In the genomic region with DNA sequence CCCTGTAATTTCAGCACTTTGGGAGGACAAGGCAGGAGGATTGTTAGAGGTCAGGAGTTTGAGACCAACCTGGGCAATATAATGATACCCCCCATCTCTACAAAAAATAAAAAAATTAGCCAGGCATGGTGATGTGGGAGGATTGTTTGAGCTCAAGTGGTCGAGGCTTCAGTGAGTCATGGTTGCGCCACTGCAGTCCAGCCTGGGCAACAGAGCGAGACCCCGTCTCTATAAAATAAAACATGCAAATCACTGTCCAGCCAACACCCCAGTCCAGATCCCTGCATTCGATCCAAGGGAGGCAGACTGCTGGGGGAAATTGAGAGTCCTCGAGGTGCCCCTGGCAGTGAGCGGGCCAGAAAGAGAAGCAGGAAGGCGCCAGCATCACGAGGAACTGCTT, we compare ENCODE assay signal across 20 cellular contexts. TPM values are rescaled to one million over a fixed set of nuclear protein-coding genes. Genes with fewer than 3 reads are reported as not detected.
A peak's percentile ranks its signal among the peaks of the same experiment; 100 is the strongest.
DNase-seq lines count a peak whose midpoint lies in the region; ATAC-seq and TF ChIP-seq lines count a peak whose summit lies in the region.
"Had no signal": no experiment of that assay in that cellular context is flagged by ENCODE, and none has a peak within 500 bp of the region (broad histone marks: within the 10 kb centered on the region; RNA-seq: fewer than 3 reads in every experiment).

No MANE protein-coding gene starts in this region.

- no peaks in the 10 kb centered on the region for H3K9me3 Mint-ChIP-seq in activated CD8-positive, alpha-beta T cell treated with anti-CD3 and anti-CD28 coated beads for 36 hours
- H3K9me3 Mint-ChIP-seq in activated CD8-positive, alpha-beta T cell treated with anti-CD3 and anti-CD28 coated beads, Interleukin-2, amount 10 ng/mL, durations not matched to agents 7 days and 5 days (ENCODE audit: insufficient read depth), result no peaks in the 10 kb centered on the region
- H3K9me3 Mint-ChIP-seq in GM23338 (no peaks in the 10 kb centered on the region), endothelial cell (ENCODE audit: unreplicated experiment) (no peaks in the 10 kb centered on the region)
- no peaks in the 10 kb centered on the region for H3K9me3 Mint-ChIP-seq in stimulated activated naive B cell treated with anti-CD40 and anti-IgM and Interleukin-4, amounts not matched to agents 10 μg/mL and 1 μg/mL and 100 μg/mL, for 72 hours
- H3K9me3 Mint-ChIP-seq: CD14-positive monocyte, IgD-negative memory B cell had no signal

- no peak for DNase-seq in activated CD8-positive, alpha-beta T cell treated with anti-CD3 and anti-CD28 coated beads for 36 hours
- DNase-seq in activated CD8-positive, alpha-beta T cell treated with anti-CD3 and anti-CD28 coated beads, Interleukin-2, amount 10 ng/mL, durations not matched to agents 7 days and 5 days, result no peak
- DNase-seq in GM23338 (ENCODE audit: low spot score) (no peak), endothelial cell (ENCODE audit: low spot score) (no peak), NCI-H2107 (lab: John Stamatoyannopoulos, UW) (no peak), mucosa of gallbladder (ENCODE audit: low spot score) (no peak)
- DNase-seq in stimulated activated naive B cell treated with anti-CD40 and anti-IgM and Interleukin-4, amounts not matched to agents 10 μg/mL and 1 μg/mL and 100 μg/mL, for 72 hours, result no peak
- DNase-seq: DMS79, GM23248, NCI-H1417, NCI-H2029, NCI-H2171 treated with DMSO at 0.1 percent for 48 hours, NCI-H446 treated with DMSO at 0.1 percent for 48 hours, NCI-H748 treated with DMSO at 0.1 percent for 48 hours, PC-9 had no signal

- peaks cover 4% of the 10 kb centered on the region; the same call in 1 of the 2 replicates for H3K4me1 ChIP-seq in GM23338 (ENCODE audit: insufficient read depth)

- H3F3A ChIP-seq in GM23338 (replicated peaks; ENCODE audit: low read depth), result peaks cover 29% of the 10 kb centered on the region

- H3K36me3 ChIP-seq in GM23338 (ENCODE audit: insufficient read depth), result peaks cover 40% of the 10 kb centered on the region

- peaks cover 18% of the 10 kb centered on the region for H3K4me1 Mint-ChIP-seq in activated CD8-positive, alpha-beta T cell treated with anti-CD3 and anti-CD28 coated beads for 36 hours (ENCODE audit: low read depth)
- H3K4me1 Mint-ChIP-seq in activated CD8-positive, alpha-beta T cell treated with anti-CD3 and anti-CD28 coated beads, Interleukin-2, amount 10 ng/mL, durations not matched to agents 7 days and 5 days (ENCODE audit: low read depth), result peaks cover 28% of the 10 kb centered on the region
- H3K4me1 Mint-ChIP-seq in GM23338 (peaks cover 13% of the 10 kb centered on the region), endothelial cell (ENCODE audit: unreplicated experiment) (peaks cover 9% of the 10 kb centered on the region)
- H3K4me1 Mint-ChIP-seq in stimulated activated naive B cell treated with anti-CD40 and anti-IgM and Interleukin-4, amounts not matched to agents 10 μg/mL and 1 μg/mL and 100 μg/mL, for 72 hours, result peaks cover 14 to 36% of the 10 kb centered on the region in 2 donors

- H3K4me2 ChIP-seq in GM23338, result no peak overlapping the region
- H3K4me2 ChIP-seq: PC-9 had no signal

- H3K9me2 ChIP-seq in GM23338 (ENCODE audit: insufficient read depth), result no peaks in the 10 kb centered on the region

- peak overlapping the region; percentile 63 for H3K27ac Mint-ChIP-seq in activated CD8-positive, alpha-beta T cell treated with anti-CD3 and anti-CD28 coated beads for 36 hours
- H3K27ac Mint-ChIP-seq in activated CD8-positive, alpha-beta T cell treated with anti-CD3 and anti-CD28 coated beads, Interleukin-2, amount 10 ng/mL, durations not matched to agents 7 days and 5 days, result no peak overlapping the region
- H3K27ac Mint-ChIP-seq in GM23338 (no peak overlapping the region), endothelial cell (ENCODE audit: unreplicated experiment) (peak overlapping the region; percentile 24)
- peak overlapping the region; percentile 31 for H3K27ac Mint-ChIP-seq in stimulated activated naive B cell treated with anti-CD40 and anti-IgM and Interleukin-4, amounts not matched to agents 10 μg/mL and 1 μg/mL and 100 μg/mL, for 72 hours

- no peaks in the 10 kb centered on the region for H3K27me3 ChIP-seq in GM23338 (ENCODE audit: insufficient read depth)

- ATAC-seq in activated CD8-positive, alpha-beta T cell treated with anti-CD3 and anti-CD28 coated beads for 36 hours, result no peak
- no peak for ATAC-seq in activated CD8-positive, alpha-beta T cell treated with anti-CD3 and anti-CD28 coated beads, Interleukin-2, amount 10 ng/mL, durations not matched to agents 7 days and 5 days
- ATAC-seq in GM23338 (no peak), GM19397 (IDR thresholded peaks at IDR 0.05; ENCODE audit: unreplicated experiment) (no peak)
- no peak for ATAC-seq in stimulated activated naive B cell treated with anti-CD40 and anti-IgM and Interleukin-4, amounts not matched to agents 10 μg/mL and 1 μg/mL and 100 μg/mL, for 72 hours (replicated peaks)
- ATAC-seq: HCT116 had no signal

- no peaks in the 10 kb centered on the region for H3K79me2 ChIP-seq in GM23338 (replicated peaks; ENCODE audit: insufficient read depth)

- no peak overlapping the region for H2AFZ ChIP-seq in GM23338
- H2AFZ ChIP-seq: GM23248, PC-9 had no signal

- H3K27ac ChIP-seq in GM23338 (ENCODE audit: low read depth), result 0 out of 2 replicates have a peak overlapping the region, but pooled peaks have one; percentile 50
- H3K27ac ChIP-seq: GM23248, PC-9 had no signal

- CTCF ChIA-PET in activated CD8-positive, alpha-beta T cell treated with anti-CD3 and anti-CD28 coated beads for 36 hours (lab: Charles Lee), result interaction anchor here (0.7 to 1.5 kb wide), 2 partner anchors 13 to 14 kb away, joined by 3 to 5 read pairs; no protein-coding TSS in a partner anchor
- CTCF ChIA-PET in activated CD8-positive, alpha-beta T cell treated with anti-CD3 and anti-CD28 coated beads, Interleukin-2, amount 10 ng/mL, durations not matched to agents 7 days and 5 days (lab: Charles Lee), result interaction anchor here (1.0 to 1.3 kb wide), 2 partner anchors 14 to 113 kb away, joined by 3 to 8 read pairs; no protein-coding TSS in a partner anchor

- no peak for TF ChIP-seq CTCF in activated CD8-positive, alpha-beta T cell treated with anti-CD3 and anti-CD28 coated beads for 36 hours (IDR thresholded peaks at IDR 0.05)
- no peak for TF ChIP-seq CTCF in GM23338 (conservative IDR thresholded peaks at IDR 0.05; ENCODE audit: low read depth in 2 of 2)
- no peak for TF ChIP-seq CTCF in endothelial cell (IDR thresholded peaks at IDR 0.05; ENCODE audit: unreplicated experiment)

- intact Hi-C loops in activated CD8-positive, alpha-beta T cell treated with anti-CD3 and anti-CD28 coated beads for 36 hours (cut with micrococcal nuclease), result no loop called here

- H3K4me3 Mint-ChIP-seq in activated CD8-positive, alpha-beta T cell treated with anti-CD3 and anti-CD28 coated beads for 36 hours, result no peak overlapping the region
- no peak overlapping the region for H3K4me3 Mint-ChIP-seq in activated CD8-positive, alpha-beta T cell treated with anti-CD3 and anti-CD28 coated beads, Interleukin-2, amount 10 ng/mL, durations not matched to agents 7 days and 5 days
- H3K4me3 Mint-ChIP-seq in GM23338 (no peak overlapping the region; the same call in 2 of the 3 replicates), endothelial cell (ENCODE audit: unreplicated experiment) (peak overlapping the region; percentile 33)
- no peak overlapping the region for H3K4me3 Mint-ChIP-seq in stimulated activated naive B cell treated with anti-CD40 and anti-IgM and Interleukin-4, amounts not matched to agents 10 μg/mL and 1 μg/mL and 100 μg/mL, for 72 hours
- H3K4me3 Mint-ChIP-seq: CD14-positive monocyte had no signal

- peaks cover 4% of the 10 kb centered on the region for H3K36me3 Mint-ChIP-seq in activated CD8-positive, alpha-beta T cell treated with anti-CD3 and anti-CD28 coated beads for 36 hours (ENCODE audit: low read depth)
- peaks cover 56% of the 10 kb centered on the region for H3K36me3 Mint-ChIP-seq in activated CD8-positive, alpha-beta T cell treated with anti-CD3 and anti-CD28 coated beads, Interleukin-2, amount 10 ng/mL, durations not matched to agents 7 days and 5 days (ENCODE audit: low read depth)
- H3K36me3 Mint-ChIP-seq in GM23338 (ENCODE audit: low read depth) (peaks cover 68% of the 10 kb centered on the region), endothelial cell (ENCODE audit: low read depth, unreplicated experiment) (peaks cover 43% of the 10 kb centered on the region)
- peaks cover 34 to 50% of the 10 kb centered on the region in 2 donors for H3K36me3 Mint-ChIP-seq in stimulated activated naive B cell treated with anti-CD40 and anti-IgM and Interleukin-4, amounts not matched to agents 10 μg/mL and 1 μg/mL and 100 μg/mL, for 72 hours
- H3K36me3 Mint-ChIP-seq: IgD-negative memory B cell had no signal

- no peaks in the 10 kb centered on the region for H3K27me3 Mint-ChIP-seq in activated CD8-positive, alpha-beta T cell treated with anti-CD3 and anti-CD28 coated beads for 36 hours
- H3K27me3 Mint-ChIP-seq in activated CD8-positive, alpha-beta T cell treated with anti-CD3 and anti-CD28 coated beads, Interleukin-2, amount 10 ng/mL, durations not matched to agents 7 days and 5 days (ENCODE audit: low read depth), result no peaks in the 10 kb centered on the region
- H3K27me3 Mint-ChIP-seq in GM23338 (ENCODE audit: insufficient read depth, low read depth, poor library complexity) (peaks cover 25% of the 10 kb centered on the region), endothelial cell (ENCODE audit: unreplicated experiment) (peaks cover 39% of the 10 kb centered on the region)
- H3K27me3 Mint-ChIP-seq in stimulated activated naive B cell treated with anti-CD40 and anti-IgM and Interleukin-4, amounts not matched to agents 10 μg/mL and 1 μg/mL and 100 μg/mL, for 72 hours, result no peaks in the 10 kb centered on the region
- H3K27me3 Mint-ChIP-seq: IgD-negative memory B cell had no signal

- POLR2A ChIA-PET in activated CD8-positive, alpha-beta T cell treated with anti-CD3 and anti-CD28 coated beads for 36 hours (lab: Charles Lee), result interaction anchor here (2.2 kb wide), 1 partner anchor 27 kb away, joined by 9 read pairs; no protein-coding TSS in a partner anchor
- POLR2A ChIA-PET in activated CD8-positive, alpha-beta T cell treated with anti-CD3 and anti-CD28 coated beads, Interleukin-2, amount 10 ng/mL, durations not matched to agents 7 days and 5 days (lab: Charles Lee), result interaction anchor here (1.2 kb wide), 1 partner anchor 143 kb away, joined by 3 read pairs; the partner anchor contains the start of genes RPL18 and SPHK2

- H4K20me1 ChIP-seq in GM23338 (replicated peaks; ENCODE audit: insufficient read depth), result peaks cover 14% of the 10 kb centered on the region

- no peak overlapping the region for H3K4me3 ChIP-seq in GM23338
- H3K4me3 ChIP-seq: GM23248, PC-9 had no signal

RNA-seq across cellular contexts. Expression of gene CYTH2, which starts 7.0 kb away (rescaled TPM):
- 10 to 100 TPM; 23.8 to 24.5 TPM for total RNA-seq in activated CD8-positive, alpha-beta T cell treated with anti-CD3 and anti-CD28 coated beads for 36 hours
- total RNA-seq in activated CD8-positive, alpha-beta T cell treated with anti-CD3 and anti-CD28 coated beads, Interleukin-2, amount 10 ng/mL, durations not matched to agents 7 days and 5 days, result 10 to 100 TPM; 48.3 to 50.3 TPM
- 42.6 and 60.4 TPM in 2 replicates for total RNA-seq in GM23338 (2014; rRNA removed; shearing (Covaris generic))
- polyA plus RNA-seq in GM23338 (2016; fragmentation: Nextera tagmentation; extraction: Ambion mirVana), result 38.8 and 41.1 TPM in 2 replicates
- total RNA-seq in endothelial cell (ENCODE audit: unreplicated experiment), result 165 TPM
- total RNA-seq in mucosa of gallbladder, result 141 TPM

RNA-seq across cellular contexts. Expression of gene KCNJ14, which starts 20.8 kb away (rescaled TPM):
- total RNA-seq in activated CD8-positive, alpha-beta T cell treated with anti-CD3 and anti-CD28 coated beads for 36 hours, result 1 to 10 TPM; 1.3 to 1.5 TPM
- 1 to 10 TPM; 1.4 to 1.5 TPM for total RNA-seq in activated CD8-positive, alpha-beta T cell treated with anti-CD3 and anti-CD28 coated beads, Interleukin-2, amount 10 ng/mL, durations not matched to agents 7 days and 5 days
- 0.94 and 1.2 TPM in 2 replicates for total RNA-seq in GM23338 (2014; rRNA removed; shearing (Covaris generic))
- 0.73 and 0.81 TPM in 2 replicates for polyA plus RNA-seq in GM23338 (2016; fragmentation: Nextera tagmentation; extraction: Ambion mirVana)
- total RNA-seq in endothelial cell (ENCODE audit: unreplicated experiment), result 0.95 TPM
- 1.0 TPM for total RNA-seq in mucosa of gallbladder

RNA-seq across cellular contexts. Expression of gene GRWD1, which starts 30.4 kb away (rescaled TPM):
- 10 to 100 TPM; 49.4 to 50.1 TPM for total RNA-seq in activated CD8-positive, alpha-beta T cell treated with anti-CD3 and anti-CD28 coated beads for 36 hours
- 10 to 100 TPM; 46.4 to 50.4 TPM for total RNA-seq in activated CD8-positive, alpha-beta T cell treated with anti-CD3 and anti-CD28 coated beads, Interleukin-2, amount 10 ng/mL, durations not matched to agents 7 days and 5 days
- total RNA-seq in GM23338 (2014; rRNA removed; shearing (Covaris generic)), result 58.0 and 64.6 TPM in 2 replicates
- polyA plus RNA-seq in GM23338 (2016; fragmentation: Nextera tagmentation; extraction: Ambion mirVana), result 23.2 and 25.8 TPM in 2 replicates
- 38.4 TPM for total RNA-seq in endothelial cell (ENCODE audit: unreplicated experiment)
- 27.6 TPM for total RNA-seq in mucosa of gallbladder

RNA-seq across cellular contexts. Expression of gene LMTK3, which starts 35.5 kb away (rescaled TPM):
- 1 to 10 TPM; 3.4 to 4.0 TPM for total RNA-seq in activated CD8-positive, alpha-beta T cell treated with anti-CD3 and anti-CD28 coated beads for 36 hours
- total RNA-seq in activated CD8-positive, alpha-beta T cell treated with anti-CD3 and anti-CD28 coated beads, Interleukin-2, amount 10 ng/mL, durations not matched to agents 7 days and 5 days, result 1 to 10 TPM; 2.8 to 3.7 TPM
- total RNA-seq in GM23338 (2014; rRNA removed; shearing (Covaris generic)), result 5.7 and 11.8 TPM in 2 replicates
- 1.6 and 2.0 TPM in 2 replicates for polyA plus RNA-seq in GM23338 (2016; fragmentation: Nextera tagmentation; extraction: Ambion mirVana)
- 3.0 TPM for total RNA-seq in endothelial cell (ENCODE audit: unreplicated experiment)
- 21.0 TPM for total RNA-seq in mucosa of gallbladder
- total RNA-seq: SK-MEL-5 had no signal
- polyA plus RNA-seq: CD14-positive monocyte, GM23248, IgD-negative memory B cell had no signal

Comparison
In these comparisons a context has a peak if more than half of its experiments do, and no peak if none do; other contexts are left out.
1. H3K27ac Mint-ChIP-seq: peak in activated CD8-positive, alpha-beta T cell treated with anti-CD3 and anti-CD28 coated beads for 36 hours (single experiment), endothelial cell (single experiment) and stimulated activated naive B cell treated with anti-CD40 and anti-IgM and Interleukin-4, amounts not matched to agents 10 μg/mL and 1 μg/mL and 100 μg/mL, for 72 hours (single experiment); none in activated CD8-positive, alpha-beta T cell treated with anti-CD3 and anti-CD28 coated beads, Interleukin-2, amount 10 ng/mL, durations not matched to agents 7 days and 5 days (single experiment) and GM23338 (single experiment).